In the genomic region with DNA sequence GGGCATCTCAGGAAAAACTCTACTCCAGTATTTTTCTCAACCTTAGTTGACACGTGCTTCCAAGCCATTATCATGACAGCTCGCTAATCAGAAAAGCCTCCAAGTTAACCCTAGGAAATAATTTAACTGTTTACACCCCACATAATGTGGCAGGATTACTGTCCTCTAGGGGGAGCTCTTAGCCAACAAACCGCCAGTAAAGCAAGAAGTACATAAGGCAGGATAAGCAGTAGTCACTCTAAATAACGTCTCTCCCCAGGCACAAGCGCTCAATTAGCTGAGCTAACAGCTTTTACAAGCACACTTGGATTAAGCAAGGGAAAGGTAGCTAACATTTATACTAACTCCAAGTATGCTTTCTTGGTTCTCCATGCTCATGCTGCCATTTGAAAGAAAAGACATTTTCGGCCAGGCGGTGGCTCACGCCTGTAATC, we compare ENCODE assay signal across 9 cellular contexts. TPM values are rescaled to one million over a fixed set of nuclear protein-coding genes. Genes with fewer than 3 reads are reported as not detected.
DNase-seq lines count a peak whose midpoint lies in the region; ATAC-seq lines count a peak whose summit lies in the region.
"Had no signal": no experiment of that assay in that cellular context is flagged by ENCODE, and none has a peak within 500 bp of the region (broad histone marks: within the 10 kb centered on the region; RNA-seq: fewer than 3 reads in every experiment).

No MANE protein-coding gene starts in this region.

- peak overlapping the region; percentile 47; the same call in 1 of the 2 replicates for H3K27ac ChIP-seq in HUES64 (ENCODE audit: low read depth, low read length)

- peaks cover 31% of the 10 kb centered on the region for H3K4me1 ChIP-seq in HUES64 (ENCODE audit: insufficient read depth, low read length)

- no peak overlapping the region for H3K9ac ChIP-seq in HUES64 (ENCODE audit: low read depth, low read length)

- H3K36me3 ChIP-seq in HUES64 (ENCODE audit: insufficient read depth, low read length) = no peaks in the 10 kb centered on the region

- no peak for ATAC-seq in HG03135 (IDR thresholded peaks at IDR 0.05; ENCODE audit: unreplicated experiment)

- WGBS in HUES64 = 60% methylated on average over 8 of the region's 8 CpGs

- DNase-seq in ELF-1 (ENCODE audit: low read depth, low spot score) (peak; percentile 61), lung microvascular endothelial cell (ENCODE audit: low read depth in 2 of 2) (peak; percentile 29 to 57), hepatic stellate cell (ENCODE audit: low spot score) (no peak), superior temporal gyrus (ENCODE audit: extremely low spot score) (no peak)
- DNase-seq in activated T-cell treated with anti-CD3 and anti-CD28 coated beads, Interleukin-2, amount 50 U/mL, for 48 hours = peak; percentile 49 to 57
- DNase-seq in effector CD4-positive, alpha-beta T cell = no peak
- DNase-seq: amygdala had no signal

- no peaks in the 10 kb centered on the region for H3K27me3 ChIP-seq in HUES64 (ENCODE audit: insufficient read depth, low read length)

- no peaks in the 10 kb centered on the region for H3K9me3 ChIP-seq in HUES64 (ENCODE audit: insufficient read depth, low read depth, low read length)

- no peak overlapping the region; the same call in 1 of the 2 replicates for H3K4me3 ChIP-seq in HUES64 (ENCODE audit: low read length)

RNA-seq across cellular contexts. Expression of a gene that starts 22.8 kb away (rescaled TPM):
- not detected for polyA plus RNA-seq in HUES64 (2013, experiment 1 of 2)
- not detected for polyA plus RNA-seq in HUES64 (2013, experiment 2 of 2)
- not detected in 2 replicates for total RNA-seq in lung microvascular endothelial cell

RNA-seq across cellular contexts. Expression of a gene that starts 52.7 kb away (rescaled TPM):
- polyA plus RNA-seq in HUES64 (2013, experiment 1 of 2) = 23.4 TPM
- polyA plus RNA-seq in HUES64 (2013, experiment 2 of 2) = 24.5 TPM
- 0.79 and 0.87 TPM in 2 replicates for total RNA-seq in lung microvascular endothelial cell

Comparison
In these comparisons a context has a peak if more than half of its experiments do, and no peak if none do; other contexts are left out.
1. DNase-seq: peak in ELF-1 (single experiment), activated T-cell treated with anti-CD3 and anti-CD28 coated beads, Interleukin-2, amount 50 U/mL, for 48 hours (2 of 2) and lung microvascular endothelial cell (2 of 2); none in hepatic stellate cell (single experiment), effector CD4-positive, alpha-beta T cell (single experiment) and superior temporal gyrus (single experiment).